Comparison of ENCODE assay signal across 28 cellular contexts in the genomic region with DNA sequence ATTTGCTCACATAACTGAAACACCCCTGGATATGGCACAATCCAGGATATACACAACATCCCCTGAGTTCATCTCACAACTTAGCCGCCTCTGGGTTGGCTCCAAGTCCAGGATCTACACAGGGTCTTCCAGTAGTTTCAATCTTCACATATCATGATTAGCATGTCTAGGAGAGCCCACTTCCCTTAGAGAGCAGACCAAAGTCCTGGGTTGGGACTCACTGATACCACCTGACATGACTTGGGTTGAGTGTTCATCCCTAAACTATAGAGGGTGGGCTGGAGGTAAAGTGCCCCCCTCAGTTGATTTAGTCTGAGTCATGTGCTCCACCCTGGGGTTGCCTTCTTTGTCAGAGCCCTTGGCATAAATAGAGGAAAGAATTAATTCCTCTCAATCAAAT.
"Had no signal": no experiment of that assay in that cellular context is flagged by ENCODE, and none has a peak within 500 bp of the region (broad histone marks: within the 10 kb centered on the region; RNA-seq: fewer than 3 reads in every experiment).

No MANE protein-coding gene starts in this region.

- H3K27me3 Mint-ChIP-seq: stimulated activated memory B cell treated with anti-CD40 and anti-IgM and Interleukin-4, amounts not matched to agents 10 μg/mL and 1 μg/mL and 100 μg/mL, for 72 hours; stimulated activated naive B cell treated with anti-CD40 and anti-IgM and Interleukin-4, amounts not matched to agents 10 μg/mL and 1 μg/mL and 100 μg/mL, for 72 hours; stimulated activated naive CD8-positive, alpha-beta T cell treated with anti-CD3 and anti-CD28 coated beads, Interleukin-15, amount 100 ng/mL, for 72 hours; stimulated activated naive CD8-positive, alpha-beta T cell treated with anti-CD3 and anti-CD28 coated beads, Interleukin-15, Interleukin-2, amounts not matched to agents 100 ng/mL and 50 ng/mL, for 24 hours had no signal

- ATAC-seq: stimulated activated effector memory CD8-positive, alpha-beta T cell treated with anti-CD3 and anti-CD28 coated beads, Interleukin-12 subunit alpha, Interleukin-12 subunit beta, amount 100 ng/mL, for 72 hours; stimulated activated memory B cell treated with anti-CD40 and anti-IgM and Interleukin-4, amounts not matched to agents 10 μg/mL and 1 μg/mL and 100 μg/mL, for 72 hours; stimulated activated naive B cell treated with anti-CD40 and anti-IgM and Interleukin-4, amounts not matched to agents 10 μg/mL and 1 μg/mL and 100 μg/mL, for 72 hours; stimulated activated naive CD8-positive, alpha-beta T cell treated with anti-CD3 and anti-CD28 coated beads, Interleukin-15, amount 100 ng/mL, for 72 hours; stimulated activated naive CD8-positive, alpha-beta T cell treated with anti-CD3 and anti-CD28 coated beads, Interleukin-15, Interleukin-2, amounts not matched to agents 100 U/mL and 50 U/mL, for 24 hours; upper lobe of right lung had no signal

- H3K4me3 ChIP-seq: stomach, suprapubic skin, testis, thoracic aorta, thyroid gland, tibial artery, tibial nerve, transverse colon, upper lobe of left lung, upper lobe of right lung, uterus, vagina had no signal

- H3K9me3 Mint-ChIP-seq: stimulated activated memory B cell treated with anti-CD40 and anti-IgM and Interleukin-4, amounts not matched to agents 10 μg/mL and 1 μg/mL and 100 μg/mL, for 72 hours; stimulated activated naive B cell treated with anti-CD40 and anti-IgM and Interleukin-4, amounts not matched to agents 10 μg/mL and 1 μg/mL and 100 μg/mL, for 72 hours; stimulated activated naive CD8-positive, alpha-beta T cell treated with anti-CD3 and anti-CD28 coated beads, Interleukin-15, Interleukin-2, amounts not matched to agents 100 ng/mL and 50 ng/mL, for 24 hours; type B pancreatic cell had no signal

- H3K36me3 ChIP-seq: stomach, suprapubic skin, thoracic aorta, thyroid gland, tibial artery, tibial nerve, transverse colon, upper lobe of left lung, upper lobe of right lung, uterus, vagina had no signal

- H3K36me3 Mint-ChIP-seq: stimulated activated effector memory CD8-positive, alpha-beta T cell treated with anti-CD3 and anti-CD28 coated beads, Interleukin-12 subunit alpha, Interleukin-12 subunit beta, amount 100 ng/mL, for 72 hours; stimulated activated memory B cell treated with anti-CD40 and anti-IgM and Interleukin-4, amounts not matched to agents 10 μg/mL and 1 μg/mL and 100 μg/mL, for 72 hours; stimulated activated naive B cell treated with anti-CD40 and anti-IgM and Interleukin-4, amounts not matched to agents 10 μg/mL and 1 μg/mL and 100 μg/mL, for 72 hours; type B pancreatic cell had no signal

- H3K4me3 Mint-ChIP-seq: stimulated activated effector memory CD8-positive, alpha-beta T cell treated with anti-CD3 and anti-CD28 coated beads, Interleukin-12 subunit alpha, Interleukin-12 subunit beta, amount 100 ng/mL, for 72 hours; stimulated activated memory B cell treated with anti-CD40 and anti-IgM and Interleukin-4, amounts not matched to agents 10 μg/mL and 1 μg/mL and 100 μg/mL, for 72 hours; stimulated activated naive B cell treated with anti-CD40 and anti-IgM and Interleukin-4, amounts not matched to agents 10 μg/mL and 1 μg/mL and 100 μg/mL, for 72 hours; stimulated activated naive CD8-positive, alpha-beta T cell treated with anti-CD3 and anti-CD28 coated beads, Interleukin-15, amount 100 ng/mL, for 72 hours; stimulated activated naive CD8-positive, alpha-beta T cell treated with anti-CD3 and anti-CD28 coated beads, Interleukin-15, Interleukin-2, amounts not matched to agents 100 ng/mL and 50 ng/mL, for 24 hours; type B pancreatic cell had no signal

- H3K27me3 ChIP-seq: stomach, suprapubic skin, testis, thyroid gland, tibial artery, tibial nerve, transverse colon, upper lobe of left lung, upper lobe of right lung, uterus, vagina had no signal

- H3K4me1 ChIP-seq: stomach, suprapubic skin, testis, thyroid gland, tibial artery, tibial nerve, transverse colon, upper lobe of left lung, upper lobe of right lung, uterus, vagina had no signal

- DNase-seq: stimulated activated CD4-positive, alpha-beta T cell treated with anti-CD3 and anti-CD28 coated beads, Interleukin-2, amount 100 ng/mL, for 48 hours; stimulated activated CD4-positive, alpha-beta T cell treated with anti-CD3 and anti-CD28 coated beads, Interleukin-4, amount 100 ng/mL, for 1 hour; stimulated activated CD4-positive, alpha-beta T cell treated with anti-CD3 and anti-CD28 coated beads, Interleukin-4, amount 100 ng/mL, for 24 hours; stimulated activated CD4-positive, alpha-beta T cell treated with anti-CD3 and anti-CD28 coated beads, Interleukin-4, amount 100 ng/mL, for 4 hours; stimulated activated CD8-positive, alpha-beta memory T cell treated with anti-CD3 and anti-CD28 coated beads, Interleukin-4, amount 100 ng/mL, for 48 hours; stimulated activated naive B cell treated with anti-CD40 and anti-IgM and Interleukin-4, amounts not matched to agents 10 μg/mL and 1 μg/mL and 100 μg/mL, for 72 hours; stimulated activated naive CD4-positive, alpha-beta T cell; stimulated activated naive CD4-positive, alpha-beta T cell treated with Interleukin-2 at 50 U/mL for 16 hours; stimulated activated naive CD8-positive, alpha-beta T cell treated with anti-CD3 and anti-CD28 coated beads, Interleukin-15, amount 100 ng/mL, for 72 hours; stimulated activated naive CD8-positive, alpha-beta T cell treated with anti-CD3 and anti-CD28 coated beads, Interleukin-15, Interleukin-2, amounts not matched to agents 100 U/mL and 50 U/mL, for 24 hours; stomach; substantia nigra; testis; thyroid gland; tibial artery; transverse colon; trophoblast cell; upper lobe of left lung; upper lobe of right lung; uterus had no signal

- H3K27ac Mint-ChIP-seq: stimulated activated effector memory CD8-positive, alpha-beta T cell treated with anti-CD3 and anti-CD28 coated beads, Interleukin-12 subunit alpha, Interleukin-12 subunit beta, amount 100 ng/mL, for 72 hours; stimulated activated memory B cell treated with anti-CD40 and anti-IgM and Interleukin-4, amounts not matched to agents 10 μg/mL and 1 μg/mL and 100 μg/mL, for 72 hours; stimulated activated naive B cell treated with anti-CD40 and anti-IgM and Interleukin-4, amounts not matched to agents 10 μg/mL and 1 μg/mL and 100 μg/mL, for 72 hours; stimulated activated naive CD8-positive, alpha-beta T cell treated with anti-CD3 and anti-CD28 coated beads, Interleukin-15, amount 100 ng/mL, for 72 hours; stimulated activated naive CD8-positive, alpha-beta T cell treated with anti-CD3 and anti-CD28 coated beads, Interleukin-15, Interleukin-2, amounts not matched to agents 100 ng/mL and 50 ng/mL, for 24 hours; type B pancreatic cell had no signal

- H3K9me3 ChIP-seq: stomach, suprapubic skin, testis, thoracic aorta, thyroid gland, tibial artery, tibial nerve, transverse colon, upper lobe of left lung, upper lobe of right lung, uterus, vagina had no signal

- H3K4me1 Mint-ChIP-seq: stimulated activated effector memory CD8-positive, alpha-beta T cell treated with anti-CD3 and anti-CD28 coated beads, Interleukin-12 subunit alpha, Interleukin-12 subunit beta, amount 100 ng/mL, for 72 hours; stimulated activated memory B cell treated with anti-CD40 and anti-IgM and Interleukin-4, amounts not matched to agents 10 μg/mL and 1 μg/mL and 100 μg/mL, for 72 hours; stimulated activated naive B cell treated with anti-CD40 and anti-IgM and Interleukin-4, amounts not matched to agents 10 μg/mL and 1 μg/mL and 100 μg/mL, for 72 hours; stimulated activated naive CD8-positive, alpha-beta T cell treated with anti-CD3 and anti-CD28 coated beads, Interleukin-15, amount 100 ng/mL, for 72 hours had no signal

- H3K27ac ChIP-seq: stomach, suprapubic skin, testis, thoracic aorta, thyroid gland, tibial artery, tibial nerve, transverse colon, upper lobe of left lung, upper lobe of right lung, uterus, vagina had no signal
